Comparison of ENCODE assay signal across 17 cellular contexts in genomic region chr5:177130211-177131018, GRCh38. TPM values are rescaled to one million over a fixed set of nuclear protein-coding genes. Genes with fewer than 3 reads are reported as not detected.
A peak's percentile ranks its signal among the peaks of the same experiment; 100 is the strongest.
DNase-seq lines count a peak whose midpoint lies in the region; ATAC-seq and TF ChIP-seq lines count a peak whose summit lies in the region.
"Had no signal": no experiment of that assay in that cellular context is flagged by ENCODE, and none has a peak within 500 bp of the region (broad histone marks: within the 10 kb centered on the region; RNA-seq: fewer than 3 reads in every experiment).

No MANE protein-coding gene starts in this region.

- H3K4me1 Mint-ChIP-seq in IgD-negative memory B cell (peaks cover 20 to 32% (median 29%) of the 10 kb centered on the region in 3 donors), Calu3 (ENCODE audit: low read depth, unreplicated experiment) (peaks cover 17% of the 10 kb centered on the region)

- intact Hi-C loops in Calu3 (cut with micrococcal nuclease; ENCODE audit: unreplicated experiment), result no loop called here

- H3K27ac Mint-ChIP-seq in IgD-negative memory B cell (peak overlapping the region; percentile 49 to 77 (median 52)), Calu3 (ENCODE audit: unreplicated experiment) (no peak overlapping the region)
- H3K27ac Mint-ChIP-seq: activated CD8-positive, alpha-beta memory T cell treated with anti-CD3 and anti-CD28 coated beads, Interleukin-2, amount 10 ng/mL, durations not matched to agents 7 days and 5 days had no signal

- CTCF ChIA-PET in Calu3 (lab: Charles Lee), result no interaction called here

- H3K36me3 Mint-ChIP-seq in IgD-negative memory B cell (peaks cover 1% of the 10 kb centered on the region), Calu3 (ENCODE audit: insufficient read depth, unreplicated experiment) (peaks cover 19% of the 10 kb centered on the region)

- no TSS peak for BruUV-seq in Calu3 (replicated peaks; lab: Mats Ljungman, UMichigan)

- ATAC-seq in HG02642 (IDR thresholded peaks at IDR 0.05; ENCODE audit: poor library complexity, unreplicated experiment), result no peak
- ATAC-seq: activated CD8-positive, alpha-beta memory T cell treated with anti-CD3 and anti-CD28 coated beads, Interleukin-2, amount 10 ng/mL, durations not matched to agents 7 days and 5 days; mucosa of descending colon; Right ventricle myocardium inferior had no signal

- no peak overlapping the region for H3K4me3 ChIP-seq in AG10803 (ENCODE audit: low read length)
- H3K4me3 ChIP-seq: colonic mucosa, mucosa of descending colon, transverse colon had no signal

- H3K9me3 Mint-ChIP-seq in IgD-negative memory B cell, result no peaks in the 10 kb centered on the region
- no peaks in the 10 kb centered on the region for H3K9me3 Mint-ChIP-seq in Calu3 (ENCODE audit: low read depth, unreplicated experiment)
- H3K9me3 Mint-ChIP-seq: activated naive CD8-positive, alpha-beta T cell treated with anti-CD3 and anti-CD28 coated beads, Interleukin-2, amount 10 ng/mL, durations not matched to agents 7 days and 5 days had no signal

- H3K4me3 Mint-ChIP-seq in IgD-negative memory B cell (peak overlapping the region in 2 of 4 donors; percentile 9 to 59), Calu3 (ENCODE audit: low read depth, unreplicated experiment) (no peak overlapping the region)
- H3K4me3 Mint-ChIP-seq: activated CD8-positive, alpha-beta memory T cell treated with anti-CD3 and anti-CD28 coated beads, Interleukin-2, amount 10 ng/mL, durations not matched to agents 7 days and 5 days; activated naive CD8-positive, alpha-beta T cell treated with anti-CD3 and anti-CD28 coated beads, Interleukin-2, amount 10 ng/mL, durations not matched to agents 7 days and 5 days had no signal

- H3K27me3 Mint-ChIP-seq in IgD-negative memory B cell (no peaks in the 10 kb centered on the region), Calu3 (ENCODE audit: unreplicated experiment) (no peaks in the 10 kb centered on the region)
- H3K27me3 Mint-ChIP-seq: activated CD8-positive, alpha-beta memory T cell treated with anti-CD3 and anti-CD28 coated beads, Interleukin-2, amount 10 ng/mL, durations not matched to agents 7 days and 5 days; activated naive CD8-positive, alpha-beta T cell treated with anti-CD3 and anti-CD28 coated beads, Interleukin-2, amount 10 ng/mL, durations not matched to agents 7 days and 5 days had no signal

- TF ChIP-seq CTCF in AG10803 (conservative IDR thresholded peaks at IDR 0.05; ENCODE audit: low read length) (no peak), Calu3 (IDR thresholded peaks at IDR 0.05; ENCODE audit: unreplicated experiment) (no peak)

- DNase-seq in AG10803 (ENCODE audit: low read depth) (peak; percentile 44), cerebellar cortex (ENCODE audit: low spot score) (peak; percentile 38), lung microvascular endothelial cell (ENCODE audit: low read depth in 2 of 2) (peak; percentile 58 to 59), NCI-H748 (lab: John Stamatoyannopoulos, UW; ENCODE audit: unreplicated experiment) (no peak), Calu3 (no peak)
- no peak for DNase-seq in activated CD4-positive, alpha-beta T cell treated with anti-CD3 and anti-CD28 coated beads for 48 hours
- DNase-seq: activated CD8-positive, alpha-beta memory T cell treated with anti-CD3 and anti-CD28 coated beads, Interleukin-2, amount 10 ng/mL, durations not matched to agents 7 days and 5 days; activated naive CD8-positive, alpha-beta T cell treated with anti-CD3 and anti-CD28 coated beads, Interleukin-2, amount 10 ng/mL, durations not matched to agents 7 days and 5 days; colonic mucosa; KBM-7; NCI-H82; stimulated activated CD8-positive, alpha-beta memory T cell treated with anti-CD3 and anti-CD28 coated beads, Interleukin-4, amount 100 ng/mL, for 48 hours; transverse colon had no signal

RNA-seq across cellular contexts. Expression of gene NSD1, which starts 3.2 kb away (rescaled TPM):
- polyA plus RNA-seq in IgD-negative memory B cell, result 68.5 TPM
- total RNA-seq in lung microvascular endothelial cell (20.9 and 22.4 TPM in 2 replicates), Calu3 (2022) (61.4 and 65.3 TPM in 2 replicates)

RNA-seq across cellular contexts. Expression of gene FGFR4, which starts 43.7 kb away (rescaled TPM):
- 0.38 TPM for polyA plus RNA-seq in IgD-negative memory B cell
- total RNA-seq in lung microvascular endothelial cell, result 0.87 and 4.2 TPM in 2 replicates
- 275 and 291 TPM in 2 replicates for total RNA-seq in Calu3 (2022)

Comparison
In these comparisons a context has a peak if more than half of its experiments do, and no peak if none do; other contexts are left out.
1. DNase-seq: peak in AG10803 (single experiment), cerebellar cortex (single experiment) and lung microvascular endothelial cell (2 of 2); none in activated CD4-positive, alpha-beta T cell treated with anti-CD3 and anti-CD28 coated beads for 48 hours (single experiment), NCI-H748 (single experiment) and Calu3 (single experiment).
2. RNA of gene FGFR4, which starts 43.7 kb away (total RNA-seq): 275 to 291 TPM in Calu3; 0.87 to 4.2 TPM in lung microvascular endothelial cell; every median in the first group is over 10 times any median in the second.